21 cellular contexts compared by ENCODE assay signal in the genomic region with DNA sequence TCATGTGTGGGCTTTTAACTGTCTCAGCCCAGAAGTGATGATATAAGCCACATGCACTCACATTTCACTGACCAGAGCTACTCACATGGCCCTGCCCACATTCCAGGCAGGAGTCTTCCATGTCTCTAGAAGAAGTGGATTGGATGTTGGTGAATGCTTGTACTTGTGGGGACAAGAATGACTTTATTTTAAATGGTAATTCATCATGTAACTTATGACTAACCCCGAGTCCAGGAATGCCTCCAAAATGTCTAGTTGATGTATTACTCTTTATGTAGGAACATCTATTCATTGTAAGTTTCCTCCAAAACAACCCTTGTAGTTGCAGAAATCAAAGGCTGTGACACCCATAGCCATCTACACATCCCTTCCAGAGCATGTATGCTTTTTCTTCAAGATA. TPM values are rescaled to one million over a fixed set of nuclear protein-coding genes. Genes with fewer than 3 reads are reported as not detected.
DNase-seq lines count a peak whose midpoint lies in the region; ATAC-seq and TF ChIP-seq lines count a peak whose summit lies in the region.
"Had no signal": no experiment of that assay in that cellular context is flagged by ENCODE, and none has a peak within 500 bp of the region (broad histone marks: within the 10 kb centered on the region; RNA-seq: fewer than 3 reads in every experiment).

No MANE protein-coding gene starts in this region.

- no peak overlapping the region for H4K5ac ChIP-seq in IMR-90 (ENCODE audit: low read depth, low read length)

- intact Hi-C loops in IMR-90 (cut with micrococcal nuclease): loop anchor here (2.0 kb wide), 1 partner anchor 365 kb away; no protein-coding TSS in a partner anchor
- intact Hi-C loops in mammary epithelial cell (cut with micrococcal nuclease): loop anchor here (2.0 kb wide), 5 partner anchors 55 to 361 kb away; no protein-coding TSS in a partner anchor
- intact Hi-C loops in mucosa of descending colon (cut with DNase I, micrococcal nuclease): no loop called here

- CTCF ChIA-PET in IMR-90 (lab: Yijun Ruan, JAX): no interaction called here
- CTCF ChIA-PET in mammary epithelial cell (lab: Charles Lee; ENCODE audit: low non-redundant PET): interaction anchor here (0.5 to 0.6 kb wide), 2 partner anchors 193 to 316 kb away, joined by 5 to 7 read pairs; no protein-coding TSS in a partner anchor

- no peak overlapping the region for H2BK120ac ChIP-seq in IMR-90 (ENCODE audit: low read depth, low read length)

- dilution Hi-C loops in IMR-90 (cut with HindIII; ENCODE audit: low sequenced_read_pairs, unreplicated experiment): no loop called here
- dilution Hi-C loops in mammary epithelial cell (cut with HindIII; ENCODE audit: low sequenced_read_pairs): no loop called here

- no peaks in the 10 kb centered on the region for H3K36me3 ChIP-seq in IMR-90 (ENCODE audit: control insufficient read depth, insufficient read depth, low read length)
- no peaks in the 10 kb centered on the region for H3K36me3 ChIP-seq in mammary epithelial cell (ENCODE audit: insufficient read depth, low read length)
- H3K36me3 ChIP-seq in kidney epithelial cell (ENCODE audit: control insufficient read depth, insufficient read depth, low read length): no peaks in the 10 kb centered on the region
- H3K36me3 ChIP-seq in mucosa of descending colon (ENCODE audit: low read depth): no peaks in the 10 kb centered on the region
- H3K36me3 ChIP-seq: ascending aorta; BLaER1 treated with 17β-estradiol and CSF1 and Interleukin-3, amounts not matched to agents 10 nM and 100 nM; heart right ventricle had no signal

- H3K23ac ChIP-seq in IMR-90 (ENCODE audit: low read depth, low read length): no peak overlapping the region

- H3K27ac ChIP-seq in IMR-90 (ENCODE audit: insufficient read depth, low read length) (no peak overlapping the region), mammary epithelial cell (ENCODE audit: insufficient read depth, low read depth, low read length) (peak overlapping the region; percentile 50)
- H3K27ac ChIP-seq: ascending aorta; BLaER1 treated with 17β-estradiol and CSF1 and Interleukin-3, amounts not matched to agents 10 nM and 100 nM; heart right ventricle; KMS-11 had no signal

- H3K4me1 ChIP-seq in IMR-90 (ENCODE audit: control insufficient read depth, insufficient read depth, low read length) (no peaks in the 10 kb centered on the region), mammary epithelial cell (ENCODE audit: insufficient read depth, low read length) (peaks cover 38% of the 10 kb centered on the region), mucosa of descending colon (ENCODE audit: low read depth) (no peaks in the 10 kb centered on the region)
- H3K4me1 ChIP-seq: ascending aorta had no signal

- POLR2A ChIA-PET in IMR-90 (lab: Charles Lee; ENCODE audit: unreplicated experiment): no interaction called here

- H3K9me1 ChIP-seq in IMR-90 (ENCODE audit: insufficient read depth, low read length): no peaks in the 10 kb centered on the region

- H4K20me1 ChIP-seq in IMR-90 (ENCODE audit: insufficient read depth, low read length) (no peaks in the 10 kb centered on the region), mammary epithelial cell (ENCODE audit: insufficient read depth, low read length) (no peaks in the 10 kb centered on the region)
- H4K20me1 ChIP-seq: BLaER1 treated with 17β-estradiol and CSF1 and Interleukin-3, amounts not matched to agents 10 nM and 100 nM had no signal

- WGBS in IMR-90 (ENCODE audit: extremely low coverage in 2 of 2, insufficient read length in 1 of 2), 2 experiments: no CpG with 5 or more reads among the region's 1 CpG
- WGBS in mammary epithelial cell (ENCODE audit: low coverage, missing lambda C conversion rate): 8% methylated on average over 1 of the region's 1 CpG

- ATAC-seq in IMR-90 (ENCODE audit: low read depth) (no peak), mucosa of descending colon (no peak), HG03025 (IDR thresholded peaks at IDR 0.05; ENCODE audit: low FRiP score, unreplicated experiment) (no peak)
- ATAC-seq: effector memory CD8-positive, alpha-beta T cell; heart right ventricle; left lobe of liver; naive thymus-derived CD4-positive, alpha-beta T cell; T-helper 17 cell had no signal

- no peaks in the 10 kb centered on the region for H3K79me1 ChIP-seq in IMR-90 (ENCODE audit: low read depth in 1 of 2, low read length in 2 of 2)

- BruUV-seq in IMR-90 (replicated peaks; lab: Mats Ljungman, UMichigan) (no TSS peak), mammary epithelial cell (replicated peaks; lab: Mats Ljungman, UMichigan) (no TSS peak)

- peaks cover 12% of the 10 kb centered on the region for H3K27me3 ChIP-seq in IMR-90 (ENCODE audit: control insufficient read depth, insufficient read depth, low read length)
- no peaks in the 10 kb centered on the region for H3K27me3 ChIP-seq in mammary epithelial cell (ENCODE audit: insufficient read depth, low read length)
- peaks cover 4% of the 10 kb centered on the region for H3K27me3 ChIP-seq in kidney epithelial cell (ENCODE audit: control insufficient read depth, insufficient read depth, low read length)
- H3K27me3 ChIP-seq: ascending aorta; BLaER1 treated with 17β-estradiol and CSF1 and Interleukin-3, amounts not matched to agents 10 nM and 100 nM had no signal

- H2BK15ac ChIP-seq in IMR-90 (ENCODE audit: low read depth, low read length): no peak overlapping the region

- no peak overlapping the region for H3K56ac ChIP-seq in IMR-90 (ENCODE audit: extremely low read depth, insufficient read depth, low read length)

- H2AK5ac ChIP-seq in IMR-90 (ENCODE audit: low read depth, low read length): no peak overlapping the region

- H2AFZ ChIP-seq in IMR-90 (replicated peaks; ENCODE audit: low read length, poor library complexity) (no peak overlapping the region), mammary epithelial cell (ENCODE audit: low read depth, low read length) (no peak overlapping the region)

- TF ChIP-seq CTCF in IMR-90 (conservative IDR thresholded peaks at IDR 0.05; ENCODE audit: low read depth, low read length) (no peak), mammary epithelial cell (conservative IDR thresholded peaks at IDR 0.05 in 1 of 2, IDR thresholded peaks at IDR 0.05 in 1 of 2; ENCODE audit: extremely low read depth in 1 of 2, insufficient read depth in 1 of 2, low read depth in 1 of 2, low read length in 2 of 2) (no peak), kidney epithelial cell (IDR thresholded peaks at IDR 0.05; ENCODE audit: insufficient read depth, low read length, poor library complexity, severe bottlenecking) (no peak), mucosa of descending colon (IDR thresholded peaks at IDR 0.05) (no peak)

- no peak overlapping the region for H3K4me2 ChIP-seq in IMR-90 (ENCODE audit: low read depth, low read length)
- H3K4me2 ChIP-seq in mammary epithelial cell (ENCODE audit: insufficient read depth, low read depth, low read length): peak overlapping the region; percentile 60
- H3K4me2 ChIP-seq: BLaER1 treated with 17β-estradiol and CSF1 and Interleukin-3, amounts not matched to agents 10 nM and 100 nM; KMS-11 had no signal

- TF ChIP-seq POLR2A in IMR-90 (IDR thresholded peaks at IDR 0.05; ENCODE audit: low read depth, low read length): no peak

- no peak overlapping the region for H2BK5ac ChIP-seq in IMR-90 (ENCODE audit: low read depth, low read length, poor library complexity, severe bottlenecking)

- H3K4me3 ChIP-seq in IMR-90 (ENCODE audit: insufficient read depth, low read depth, low read length): no peak overlapping the region
- H3K4me3 ChIP-seq in mammary epithelial cell (replicated peaks in 1 of 3; ENCODE audit: insufficient read depth in 1 of 3, low read depth in 2 of 3, low read length in 3 of 3): no peak overlapping the region
- no peak overlapping the region for H3K4me3 ChIP-seq in kidney epithelial cell (ENCODE audit: low read depth, low read length)
- no peak overlapping the region for H3K4me3 ChIP-seq in mucosa of descending colon
- H3K4me3 ChIP-seq: ascending aorta; BLaER1 treated with 17β-estradiol and CSF1 and Interleukin-3, amounts not matched to agents 10 nM and 100 nM; heart right ventricle had no signal

- H3K9me3 ChIP-seq in IMR-90 (ENCODE audit: control insufficient read depth, insufficient read depth, low read length) (no peaks in the 10 kb centered on the region), mammary epithelial cell (replicated peaks; ENCODE audit: insufficient read depth, low read length) (no peaks in the 10 kb centered on the region), mucosa of descending colon (no peaks in the 10 kb centered on the region)
- H3K9me3 ChIP-seq: ascending aorta; BLaER1 treated with 17β-estradiol and CSF1 and Interleukin-3, amounts not matched to agents 10 nM and 100 nM; heart right ventricle had no signal

- no peak for TF ChIP-seq RAD21 in IMR-90 (IDR thresholded peaks at IDR 0.05; ENCODE audit: low read length)

- no peak overlapping the region for H3K9ac ChIP-seq in IMR-90 (ENCODE audit: low read depth, low read length)
- H3K9ac ChIP-seq in mammary epithelial cell (ENCODE audit: insufficient read depth, low read length): no peak overlapping the region
- H3K9ac ChIP-seq: BLaER1 treated with 17β-estradiol and CSF1 and Interleukin-3, amounts not matched to agents 10 nM and 100 nM; KMS-11 had no signal

- DNase-seq in Caki2 (ENCODE audit: low read depth): peak; percentile 62
- DNase-seq in IMR-90: peak; percentile 43
- DNase-seq in mammary epithelial cell: peak; percentile 91
- DNase-seq in kidney epithelial cell (ENCODE audit: low read depth): peak; percentile 31
- no peak for DNase-seq in mucosa of descending colon
- DNase-seq in DMS 273 treated with DMSO at 0.1 percent for 48 hours (lab: John Stamatoyannopoulos, UW): no peak
- no peak for DNase-seq in mesenteric fat pad (ENCODE audit: low spot score)
- DNase-seq: activated CD4-positive, alpha-beta T cell treated with anti-CD3 and anti-CD28 coated beads, Interleukin-2, amount 10 ng/mL, durations not matched to agents 24 days and 14 days; effector memory CD8-positive, alpha-beta T cell; heart right ventricle; naive thymus-derived CD4-positive, alpha-beta T cell; NCI-H1436 treated with DMSO at 0.1 percent for 48 hours; NCI-H510A; T-helper 17 cell; trophoblast cell had no signal

- H4K8ac ChIP-seq in IMR-90 (ENCODE audit: low read depth in 2 of 2, low read length in 2 of 2): no peak overlapping the region

- H3K79me2 ChIP-seq in mammary epithelial cell (ENCODE audit: insufficient read depth, low read length): no peaks in the 10 kb centered on the region

- no peak overlapping the region for H4K91ac ChIP-seq in IMR-90 (ENCODE audit: insufficient read depth, low read depth, low read length)

- H3K4ac ChIP-seq in IMR-90 (ENCODE audit: low read depth, low read length): no peak overlapping the region

- H2AK9ac ChIP-seq in IMR-90 (replicated peaks; ENCODE audit: low read depth, low read length, poor library complexity): no peak overlapping the region

- in situ Hi-C loops in Caki2 (cut with HindIII; ENCODE audit: low pct_unique_long_range_greater_than_20kb, low sequenced_read_pairs): no loop called here
- in situ Hi-C loops in IMR-90 (cut with MboI; ENCODE audit: low sequenced_read_pairs): no loop called here
- in situ Hi-C loops in mammary epithelial cell (cut with MboI; ENCODE audit: low sequenced_read_pairs in 2 of 2): no loop called here

- no peak overlapping the region for H2BK20ac ChIP-seq in IMR-90 (ENCODE audit: low read depth, low read length)

- no peak overlapping the region for H3K18ac ChIP-seq in IMR-90 (ENCODE audit: low read depth, low read length)

- no peak overlapping the region for H3K14ac ChIP-seq in IMR-90 (replicated peaks; ENCODE audit: low read depth, low read length)

RNA-seq across cellular contexts. Expression of gene CAMK1G, which starts 15.7 kb away (rescaled TPM):
- 0.47 TPM in 1 of 2 replicates, not detected in the other for total RNA-seq in Caki2 (2014; rRNA removed; shearing (Covaris generic); ENCODE audit: low replicate concordance)
- total RNA-seq in IMR-90 (2012; rRNA removed) (0.72 and 0.83 TPM in 2 replicates), mammary epithelial cell (not detected), kidney epithelial cell (0.14 and 0.21 TPM in 2 replicates), mucosa of descending colon (under 1 TPM in 1 of 3 donors, not detected in 2; 0.60 TPM), mesenteric fat pad (not detected)
- polyA plus RNA-seq in IMR-90 (2012; rRNA removed) (1.8 and 2.1 TPM in 2 replicates), mammary epithelial cell (not detected)
- polyA plus RNA-seq in IMR-90 (2012; cell fraction: cytosol; rRNA removed): 1.1 and 1.2 TPM in 2 replicates
- 1.5 and 2.0 TPM in 2 replicates for polyA plus RNA-seq in IMR-90 (2012; cell fraction: nucleus; rRNA removed; ENCODE audit: low replicate concordance)
- polyA minus RNA-seq in mammary epithelial cell: not detected
- total RNA-seq: ascending aorta; naive thymus-derived CD4-positive, alpha-beta T cell; pulmonary artery endothelial cell; T-helper 17 cell had no signal
- polyA plus RNA-seq: heart right ventricle; naive thymus-derived CD4-positive, alpha-beta T cell had no signal

Comparison
In these comparisons a context has a peak if more than half of its experiments do, and no peak if none do; other contexts are left out.
1. DNase-seq: peak in Caki2 (single experiment), IMR-90 (single experiment), mammary epithelial cell (single experiment) and kidney epithelial cell (single experiment); none in mucosa of descending colon (0 of 3), DMS 273 treated with DMSO at 0.1 percent for 48 hours (single experiment) and mesenteric fat pad (single experiment).
2. intact Hi-C loops: an anchor here in IMR-90 (2.0 kb wide) and mammary epithelial cell (2.0 kb wide); none called in mucosa of descending colon.